In genomic region chr1:91428182-91428798, GRCh38 we compare ENCODE assay signal across 1 cellular context.
TF ChIP-seq lines count a peak whose summit lies in the region.

No MANE protein-coding gene starts in this region.

TF ChIP-seq in GM23338, 12 proteins besides CTCF, POLR2A, EP300 and RAD21 (continued from another document):
- TF ChIP-seq, protein P1, sequence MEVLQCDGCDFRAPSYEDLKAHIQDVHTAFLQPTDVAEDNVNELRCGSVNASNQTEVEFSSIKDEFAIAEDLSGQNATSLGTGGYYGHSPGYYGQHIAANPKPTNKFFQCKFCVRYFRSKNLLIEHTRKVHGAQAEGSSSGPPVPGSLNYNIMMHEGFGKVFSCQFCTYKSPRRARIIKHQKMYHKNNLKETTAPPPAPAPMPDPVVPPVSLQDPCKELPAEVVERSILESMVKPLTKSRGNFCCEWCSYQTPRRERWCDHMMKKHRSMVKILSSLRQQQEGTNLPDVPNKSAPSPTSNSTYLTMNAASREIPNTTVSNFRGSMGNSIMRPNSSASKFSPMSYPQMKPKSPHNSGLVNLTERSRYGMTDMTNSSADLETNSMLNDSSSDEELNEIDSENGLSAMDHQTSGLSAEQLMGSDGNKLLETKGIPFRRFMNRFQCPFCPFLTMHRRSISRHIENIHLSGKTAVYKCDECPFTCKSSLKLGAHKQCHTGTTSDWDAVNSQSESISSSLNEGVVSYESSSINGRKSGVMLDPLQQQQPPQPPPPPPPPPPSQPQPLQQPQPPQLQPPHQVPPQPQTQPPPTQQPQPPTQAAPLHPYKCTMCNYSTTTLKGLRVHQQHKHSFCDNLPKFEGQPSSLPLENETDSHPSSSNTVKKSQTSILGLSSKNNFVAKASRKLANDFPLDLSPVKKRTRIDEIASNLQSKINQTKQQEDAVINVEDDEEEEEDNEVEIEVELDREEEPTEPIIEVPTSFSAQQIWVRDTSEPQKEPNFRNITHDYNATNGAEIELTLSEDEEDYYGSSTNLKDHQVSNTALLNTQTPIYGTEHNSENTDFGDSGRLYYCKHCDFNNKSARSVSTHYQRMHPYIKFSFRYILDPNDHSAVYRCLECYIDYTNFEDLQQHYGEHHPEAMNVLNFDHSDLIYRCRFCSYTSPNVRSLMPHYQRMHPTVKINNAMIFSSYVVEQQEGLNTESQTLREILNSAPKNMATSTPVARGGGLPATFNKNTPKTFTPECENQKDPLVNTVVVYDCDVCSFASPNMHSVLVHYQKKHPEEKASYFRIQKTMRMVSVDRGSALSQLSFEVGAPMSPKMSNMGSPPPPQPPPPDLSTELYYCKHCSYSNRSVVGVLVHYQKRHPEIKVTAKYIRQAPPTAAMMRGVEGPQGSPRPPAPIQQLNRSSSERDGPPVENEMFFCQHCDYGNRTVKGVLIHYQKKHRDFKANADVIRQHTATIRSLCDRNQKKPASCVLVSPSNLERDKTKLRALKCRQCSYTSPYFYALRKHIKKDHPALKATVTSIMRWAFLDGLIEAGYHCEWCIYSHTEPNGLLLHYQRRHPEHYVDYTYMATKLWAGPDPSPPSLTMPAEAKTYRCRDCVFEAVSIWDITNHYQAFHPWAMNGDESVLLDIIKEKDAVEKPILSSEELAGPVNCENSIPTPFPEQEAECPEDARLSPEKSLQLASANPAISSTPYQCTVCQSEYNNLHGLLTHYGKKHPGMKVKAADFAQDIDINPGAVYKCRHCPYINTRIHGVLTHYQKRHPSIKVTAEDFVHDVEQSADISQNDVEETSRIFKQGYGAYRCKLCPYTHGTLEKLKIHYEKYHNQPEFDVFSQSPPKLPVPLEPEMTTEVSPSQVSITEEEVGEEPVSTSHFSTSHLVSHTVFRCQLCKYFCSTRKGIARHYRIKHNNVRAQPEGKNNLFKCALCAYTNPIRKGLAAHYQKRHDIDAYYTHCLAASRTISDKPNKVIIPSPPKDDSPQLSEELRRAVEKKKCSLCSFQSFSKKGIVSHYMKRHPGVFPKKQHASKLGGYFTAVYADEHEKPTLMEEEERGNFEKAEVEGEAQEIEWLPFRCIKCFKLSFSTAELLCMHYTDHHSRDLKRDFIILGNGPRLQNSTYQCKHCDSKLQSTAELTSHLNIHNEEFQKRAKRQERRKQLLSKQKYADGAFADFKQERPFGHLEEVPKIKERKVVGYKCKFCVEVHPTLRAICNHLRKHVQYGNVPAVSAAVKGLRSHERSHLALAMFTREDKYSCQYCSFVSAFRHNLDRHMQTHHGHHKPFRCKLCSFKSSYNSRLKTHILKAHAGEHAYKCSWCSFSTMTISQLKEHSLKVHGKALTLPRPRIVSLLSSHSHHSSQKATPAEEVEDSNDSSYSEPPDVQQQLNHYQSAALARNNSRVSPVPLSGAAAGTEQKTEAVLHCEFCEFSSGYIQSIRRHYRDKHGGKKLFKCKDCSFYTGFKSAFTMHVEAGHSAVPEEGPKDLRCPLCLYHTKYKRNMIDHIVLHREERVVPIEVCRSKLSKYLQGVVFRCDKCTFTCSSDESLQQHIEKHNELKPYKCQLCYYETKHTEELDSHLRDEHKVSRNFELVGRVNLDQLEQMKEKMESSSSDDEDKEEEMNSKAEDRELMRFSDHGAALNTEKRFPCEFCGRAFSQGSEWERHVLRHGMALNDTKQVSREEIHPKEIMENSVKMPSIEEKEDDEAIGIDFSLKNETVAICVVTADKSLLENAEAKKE (CRISPR knock-in tag; IDR thresholded peaks at IDR 0.05), result no peak
- no peak for TF ChIP-seq EZH2 (IDR thresholded peaks at IDR 0.05; ENCODE audit: low read depth, unreplicated experiment)
- TF ChIP-seq JUNB (IDR thresholded peaks at IDR 0.05; ENCODE audit: unreplicated experiment), result no peak
- no peak for TF ChIP-seq STAT1 (IDR thresholded peaks at IDR 0.05; ENCODE audit: unreplicated experiment)
- no peak for TF ChIP-seq POLR2AphosphoS5 (IDR thresholded peaks at IDR 0.05; ENCODE audit: low read depth)
- no peak for TF ChIP-seq ZNF114 (CRISPR knock-in tag; IDR thresholded peaks at IDR 0.05)
- no peak for TF ChIP-seq EZH2phosphoT487 (IDR thresholded peaks at IDR 0.05; ENCODE audit: unreplicated experiment)
